ENCODE assay signal across 29 cellular contexts in genomic region chr14:99072956-99073355, GRCh38.
"Had no signal": no experiment of that assay in that cellular context is flagged by ENCODE, and none has a peak within 500 bp of the region (broad histone marks: within the 10 kb centered on the region; RNA-seq: fewer than 3 reads in every experiment).

No MANE protein-coding gene starts in this region.

- H3K27me3 Mint-ChIP-seq: naive thymus-derived CD8-positive, alpha-beta T cell had no signal

- H3K27me3 ChIP-seq: esophagus squamous epithelium, right lobe of liver, stomach, thyroid gland had no signal

- H3K9ac ChIP-seq: parathyroid adenoma had no signal

- H3K9me3 ChIP-seq: right lobe of liver, thyroid gland had no signal

- H2AFZ ChIP-seq: parathyroid adenoma had no signal

- H3K4me1 Mint-ChIP-seq: endodermal cell, nephron progenitor cell had no signal

- H3K4me1 ChIP-seq: parathyroid adenoma, right lobe of liver, stomach had no signal

- H3K4me3 Mint-ChIP-seq: endodermal cell; immature natural killer cell; naive thymus-derived CD8-positive, alpha-beta T cell; nephron progenitor cell had no signal

- H3K36me3 ChIP-seq: esophagus squamous epithelium, heart right ventricle, right lobe of liver, stomach, thyroid gland had no signal

- FAIRE-seq: colon, keratinocyte, small intestine had no signal

- H3K79me2 ChIP-seq: parathyroid adenoma had no signal

- H3K4me3 ChIP-seq: esophagus squamous epithelium, heart right ventricle, right lobe of liver, stomach, thyroid gland had no signal

- H3K27ac Mint-ChIP-seq: endodermal cell, immature natural killer cell, nephron progenitor cell, progenitor cell of endocrine pancreas had no signal

- DNase-seq: central memory CD4-positive, alpha-beta T cell; effector CD8-positive, alpha-beta T cell; endodermal cell; esophagus squamous epithelium; foreskin melanocyte; glutamatergic neuron; heart right ventricle; hippocampal formation; immature natural killer cell; left ventricle myocardium superior; mammary epithelial cell; mesendoderm; naive thymus-derived CD8-positive, alpha-beta T cell; nephron progenitor cell; occipital lobe; small intestine; stimulated activated CD4-positive, alpha-beta T cell treated with anti-CD3 and anti-CD28 coated beads, Interleukin-1b, Interleukin-23, amount 100 ng/mL, for 48 hours; stimulated activated CD4-positive, alpha-beta T cell treated with anti-CD3 and anti-CD28 coated beads, Interleukin-4, amount 100 ng/mL, for 1 hour; stimulated activated CD8-positive, alpha-beta memory T cell treated with anti-CD3 and anti-CD28 coated beads, Interleukin-4, amount 100 ng/mL, for 48 hours; stimulated activated naive CD4-positive, alpha-beta T cell; stomach; trophoblast cell had no signal

- H3K27ac ChIP-seq: epithelial cell of prostate, esophagus squamous epithelium, heart right ventricle, parathyroid adenoma, right lobe of liver, stomach, thyroid gland had no signal

- H3K9me3 Mint-ChIP-seq: immature natural killer cell had no signal
